Comparison of ENCODE assay signal across 33 cellular contexts in the genomic region with DNA sequence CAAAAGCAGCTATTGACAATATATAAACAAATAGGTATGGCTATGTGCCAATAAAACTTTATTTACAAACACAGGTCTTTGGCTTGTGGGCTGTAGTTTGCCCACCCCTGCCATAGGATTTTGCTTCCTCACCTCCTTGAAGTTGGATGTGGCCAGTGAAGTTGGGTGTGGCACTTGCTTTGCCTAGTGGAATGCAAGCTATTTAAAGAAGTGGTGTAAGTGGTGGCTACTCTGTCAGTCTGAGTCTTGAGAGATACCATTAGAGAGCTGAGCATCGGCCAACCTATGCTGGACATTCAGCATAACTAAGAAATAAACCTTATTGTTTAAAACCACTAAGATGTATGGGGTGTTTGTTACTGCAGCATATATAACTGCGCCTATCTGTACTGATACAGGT.
"Had no signal": no experiment of that assay in that cellular context is flagged by ENCODE, and none has a peak within 500 bp of the region (broad histone marks: within the 10 kb centered on the region; RNA-seq: fewer than 3 reads in every experiment).

No MANE protein-coding gene starts in this region.

- H3K27ac ChIP-seq: brain microvascular endothelial cell, coronary artery, dorsolateral prefrontal cortex, foreskin keratinocyte, gastrocnemius medialis, WERI-Rb-1 had no signal

- ATAC-seq: activated CD4-positive, CD25-positive, alpha-beta regulatory T cell treated with anti-CD3 and anti-CD28 coated beads, Interleukin-2, amount 50 U/mL, for 24 hours; activated T-helper 17 cell treated with anti-CD3 and anti-CD28 coated beads, Interleukin-2, amount 50 U/mL, for 72 hours; esophagus mucosa; foreskin keratinocyte; T-helper 17 cell had no signal

- H3K4me3 ChIP-seq: coronary artery, dorsolateral prefrontal cortex, gastrocnemius medialis had no signal

- H3K9me3 Mint-ChIP-seq: activated T-helper 17 cell treated with anti-CD3 and anti-CD28 coated beads, Interleukin-2, amount 50 U/mL, for 72 hours had no signal

- H3K27me3 ChIP-seq: brain microvascular endothelial cell, dorsolateral prefrontal cortex, foreskin keratinocyte, gastrocnemius medialis had no signal

- DNase-seq: activated B cell treated with CpG ODN at 0.5 μM for 24 hours; activated CD4-positive, alpha-beta memory T cell treated with anti-CD3 and anti-CD28 coated beads, Interleukin-2, amount 10 ng/mL, durations not matched to agents 7 days and 5 days; activated CD4-positive, alpha-beta T cell treated with anti-CD3 and anti-CD28 coated beads, Interleukin-2, amount 10 ng/mL, durations not matched to agents 7 days and 5 days; activated CD4-positive, alpha-beta T cell treated with anti-CD3 and anti-CD28 coated beads, Interleukin-2, amount 50 U/mL, for 4 hours; activated CD8-positive, alpha-beta memory T cell treated with anti-CD3 and anti-CD28 coated beads, Interleukin-2, amount 50 U/mL, for 48 hours; activated effector memory CD4-positive, alpha-beta T cell treated with Interleukin-2 at 50 U/mL for 16 hours; activated gamma-delta T cell treated with Interleukin-2 at 50 U/mL for 16 hours; activated naive CD4-positive, alpha-beta T cell treated with anti-CD3 and anti-CD28 coated beads, Interleukin-2, amount 50 U/mL, for 16 hours; activated naive CD4-positive, alpha-beta T cell treated with Interleukin-2 at 50 U/mL for 16 hours; activated T-cell treated with anti-CD3 and anti-CD28 coated beads for 4 hours; activated T-cell treated with anti-CD3 and anti-CD28 coated beads, Interleukin-2, amount 50 U/mL, for 24 hours; amniotic stem cell; anterior cingulate cortex; brain microvascular endothelial cell; dorsolateral prefrontal cortex; effector memory CD4-positive, alpha-beta T cell; endodermal cell; foreskin keratinocyte; gastrocnemius medialis; glutamatergic neuron; T-helper 1 cell; T-helper 17 cell; T1000; WERI-Rb-1 had no signal

- H3K4me1 ChIP-seq: foreskin keratinocyte, gastrocnemius medialis had no signal

- H3K4me1 Mint-ChIP-seq: activated B cell treated with CpG ODN at 0.5 μM for 24 hours; activated CD4-positive, alpha-beta memory T cell treated with anti-CD3 and anti-CD28 coated beads, Interleukin-2, amount 10 ng/mL, durations not matched to agents 7 days and 5 days; activated CD4-positive, alpha-beta T cell treated with anti-CD3 and anti-CD28 coated beads, Interleukin-2, amount 10 ng/mL, durations not matched to agents 7 days and 5 days; central memory CD8-positive, alpha-beta T cell; T-helper 17 cell had no signal

- H3K36me3 Mint-ChIP-seq: activated naive CD8-positive, alpha-beta T cell had no signal

- H3K36me3 ChIP-seq: brain microvascular endothelial cell, gastrocnemius medialis, WERI-Rb-1 had no signal

- H3K9me3 ChIP-seq: gastrocnemius medialis had no signal

- H3K27me3 Mint-ChIP-seq: dendritic cell treated with granulocyte-macrophage colony-stimulating factor and Interleukin-4, amounts not matched to agents 40 ng/mL and 50 ng/mL, for 4 days had no signal

- H3K27ac Mint-ChIP-seq: activated B cell treated with CpG ODN at 0.5 μM for 24 hours; activated CD4-positive, alpha-beta memory T cell treated with anti-CD3 and anti-CD28 coated beads, Interleukin-2, amount 10 ng/mL, durations not matched to agents 7 days and 5 days; activated CD4-positive, alpha-beta T cell treated with anti-CD3 and anti-CD28 coated beads, Interleukin-2, amount 10 ng/mL, durations not matched to agents 7 days and 5 days; activated naive CD8-positive, alpha-beta T cell; activated T-cell treated with anti-CD3 and anti-CD28 coated beads, Interleukin-2, amount 50 U/mL, for 24 hours; activated T-helper 17 cell treated with anti-CD3 and anti-CD28 coated beads, Interleukin-2, amount 50 U/mL, for 72 hours; dendritic cell treated with granulocyte-macrophage colony-stimulating factor and Interleukin-4, amounts not matched to agents 40 ng/mL and 50 ng/mL, for 4 days; endodermal cell; T-helper 17 cell; T-helper 2 cell treated with Interferon-gamma antibody and Interleukin-4, amounts not matched to agents 5 μg/mL and 100 μg/mL, for 36 hours had no signal

- FAIRE-seq: astrocyte had no signal

- H3K4me3 Mint-ChIP-seq: activated B cell treated with CpG ODN at 0.5 μM for 24 hours; activated CD4-positive, alpha-beta memory T cell treated with anti-CD3 and anti-CD28 coated beads, Interleukin-2, amount 10 ng/mL, durations not matched to agents 7 days and 5 days; activated CD4-positive, alpha-beta T cell treated with anti-CD3 and anti-CD28 coated beads, Interleukin-2, amount 10 ng/mL, durations not matched to agents 7 days and 5 days; activated naive CD8-positive, alpha-beta T cell; activated T-cell treated with anti-CD3 and anti-CD28 coated beads, Interleukin-2, amount 50 U/mL, for 24 hours; activated T-helper 17 cell treated with anti-CD3 and anti-CD28 coated beads, Interleukin-2, amount 50 U/mL, for 72 hours; central memory CD8-positive, alpha-beta T cell; dendritic cell treated with granulocyte-macrophage colony-stimulating factor and Interleukin-4, amounts not matched to agents 40 ng/mL and 50 ng/mL, for 4 days; endodermal cell; T-helper 17 cell; T-helper 2 cell treated with Interferon-gamma antibody and Interleukin-4, amounts not matched to agents 5 μg/mL and 100 μg/mL, for 36 hours had no signal
